In genomic region chr9:94916956-94917355, GRCh38 we compare ENCODE assay signal across 15 cellular contexts.
DNase-seq lines count a peak whose midpoint lies in the region; ATAC-seq and TF ChIP-seq lines count a peak whose summit lies in the region.
"Had no signal": no experiment of that assay in that cellular context is flagged by ENCODE, and none has a peak within 500 bp of the region (broad histone marks: within the 10 kb centered on the region; RNA-seq: fewer than 3 reads in every experiment).

No MANE protein-coding gene starts in this region.

- DNase-seq in HT-29 (ENCODE audit: low spot score), result peak; percentile 48
- peak; percentile 82 for DNase-seq in NCI-H69 (lab: John Stamatoyannopoulos, UW)
- DNase-seq in ecto neural progenitor cell (ENCODE audit: low spot score), result peak; percentile 49
- peak; percentile 9 for DNase-seq in retina
- no peak for DNase-seq in left ventricle myocardium superior
- DNase-seq: CD4-positive, CD25-positive, alpha-beta regulatory T cell; GF-D8; GOT3; naive B cell; RPMI8226; stimulated activated naive CD4-positive, alpha-beta T cell had no signal

- no peak for ATAC-seq in left ventricle myocardium superior
- no peak for ATAC-seq in GM21717 (IDR thresholded peaks at IDR 0.05; ENCODE audit: unreplicated experiment)
- ATAC-seq in SK-N-SH treated with all-trans-retinoic acid at 6 μM for 48 hours, result no peak
- ATAC-seq: activated T-helper 17 cell treated with anti-CD3 and anti-CD28 coated beads, Interleukin-2, amount 50 U/mL, for 72 hours; sciatic nerve had no signal

- intact Hi-C loops in left ventricle myocardium superior (cut with micrococcal nuclease), result no loop called here

TF ChIP-seq in SK-N-SH treated with all-trans-retinoic acid at 6 μM for 48 hours, 23 proteins besides CTCF, POLR2A, EP300 and RAD21:
- TF ChIP-seq ISL1 (CRISPR knock-in tag; IDR thresholded peaks at IDR 0.05) (no peak), ZNF8 (CRISPR knock-in tag; IDR thresholded peaks at IDR 0.05) (no peak), TOX (CRISPR knock-in tag; IDR thresholded peaks at IDR 0.05; ENCODE audit: borderline replicate concordance) (no peak), SNAI2 (CRISPR knock-in tag; IDR thresholded peaks at IDR 0.05) (no peak)
- TF ChIP-seq, protein P1, sequence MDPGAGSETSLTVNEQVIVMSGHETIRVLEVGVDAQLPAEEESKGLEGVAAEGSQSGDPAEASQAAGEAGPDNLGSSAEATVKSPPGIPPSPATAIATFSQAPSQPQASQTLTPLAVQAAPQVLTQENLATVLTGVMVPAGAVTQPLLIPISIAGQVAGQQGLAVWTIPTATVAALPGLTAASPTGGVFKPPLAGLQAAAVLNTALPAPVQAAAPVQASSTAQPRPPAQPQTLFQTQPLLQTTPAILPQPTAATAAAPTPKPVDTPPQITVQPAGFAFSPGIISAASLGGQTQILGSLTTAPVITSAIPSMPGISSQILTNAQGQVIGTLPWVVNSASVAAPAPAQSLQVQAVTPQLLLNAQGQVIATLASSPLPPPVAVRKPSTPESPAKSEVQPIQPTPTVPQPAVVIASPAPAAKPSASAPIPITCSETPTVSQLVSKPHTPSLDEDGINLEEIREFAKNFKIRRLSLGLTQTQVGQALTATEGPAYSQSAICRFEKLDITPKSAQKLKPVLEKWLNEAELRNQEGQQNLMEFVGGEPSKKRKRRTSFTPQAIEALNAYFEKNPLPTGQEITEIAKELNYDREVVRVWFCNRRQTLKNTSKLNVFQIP (CRISPR knock-in tag; IDR thresholded peaks at IDR 0.05; ENCODE audit: borderline replicate concordance, low read depth), result no peak
